Comparison of ENCODE assay signal across 18 cellular contexts in genomic region chrX:84064814-84065213, GRCh38.
DNase-seq lines count a peak whose midpoint lies in the region; ATAC-seq, FAIRE-seq and TF ChIP-seq lines count a peak whose summit lies in the region.
"Had no signal": no experiment of that assay in that cellular context is flagged by ENCODE, and none has a peak within 500 bp of the region (broad histone marks: within the 10 kb centered on the region; RNA-seq: fewer than 3 reads in every experiment).

No MANE protein-coding gene starts in this region.

- intact Hi-C loops in pancreas (cut with DNase I): no loop called here

- no peaks in the 10 kb centered on the region for H3K79me2 ChIP-seq in astrocyte (ENCODE audit: insufficient read depth, low read length)

- no peak overlapping the region for H2AFZ ChIP-seq in astrocyte (ENCODE audit: low read depth, low read length)
- H2AFZ ChIP-seq: GM23338 had no signal

- peak; percentile 60 for FAIRE-seq in astrocyte (lab: Jason Lieb, UNC)
- FAIRE-seq in pancreas (lab: Jason Lieb, UNC): peak; percentile 90
- FAIRE-seq: G401.6, GM12891, GM19239, H54, HTR-8/SVneo had no signal

- H3K36me3 ChIP-seq in astrocyte (ENCODE audit: insufficient read depth, low read length): no peaks in the 10 kb centered on the region
- no peaks in the 10 kb centered on the region for H3K36me3 ChIP-seq in pancreas
- H3K36me3 ChIP-seq: BLaER1 had no signal

- no peak overlapping the region for H3K9ac ChIP-seq in astrocyte (ENCODE audit: low read length)
- H3K9ac ChIP-seq: BLaER1 had no signal

- no peaks in the 10 kb centered on the region for H3K9me3 Mint-ChIP-seq in astrocyte (ENCODE audit: unreplicated experiment)
- H3K9me3 Mint-ChIP-seq in activated T-cell treated with anti-CD3 and anti-CD28 coated beads, Interleukin-2, amount 50 U/mL, for 72 hours: no peaks in the 10 kb centered on the region
- H3K9me3 Mint-ChIP-seq: GM23338 had no signal

- H3K4me3 Mint-ChIP-seq in astrocyte (ENCODE audit: unreplicated experiment): no peak overlapping the region
- H3K4me3 Mint-ChIP-seq in activated T-cell treated with anti-CD3 and anti-CD28 coated beads, Interleukin-2, amount 50 U/mL, for 72 hours: no peak overlapping the region
- H3K4me3 Mint-ChIP-seq: CD14-positive monocyte; CD4-positive, alpha-beta memory T cell; GM23338 had no signal

- H3K4me3 ChIP-seq in LNCaP clone FGC (ENCODE audit: low read depth, low read length) (no peak overlapping the region), astrocyte (ENCODE audit: insufficient read depth, low read depth, low read length) (no peak overlapping the region), pancreas (no peak overlapping the region)
- H3K4me3 ChIP-seq: BLaER1, GM23338 had no signal

- H3K4me1 Mint-ChIP-seq in astrocyte (ENCODE audit: low read depth, unreplicated experiment): no peaks in the 10 kb centered on the region
- no peaks in the 10 kb centered on the region for H3K4me1 Mint-ChIP-seq in activated T-cell treated with anti-CD3 and anti-CD28 coated beads, Interleukin-2, amount 50 U/mL, for 72 hours (ENCODE audit: low read depth)
- H3K4me1 Mint-ChIP-seq: CD14-positive monocyte; CD4-positive, alpha-beta memory T cell; GM23338 had no signal

- 36 to 40% methylated on average over 2 of the region's 2 CpGs for WGBS in pancreas, 2 donors

- no peaks in the 10 kb centered on the region for H3K36me3 Mint-ChIP-seq in astrocyte (ENCODE audit: low read depth, unreplicated experiment)
- no peaks in the 10 kb centered on the region for H3K36me3 Mint-ChIP-seq in activated T-cell treated with anti-CD3 and anti-CD28 coated beads, Interleukin-2, amount 50 U/mL, for 72 hours (ENCODE audit: insufficient read depth in 2 of 2)
- H3K36me3 Mint-ChIP-seq: CD14-positive monocyte; CD4-positive, alpha-beta memory T cell had no signal

- H3K9me3 ChIP-seq in astrocyte (ENCODE audit: insufficient read depth, low read depth, low read length): no peaks in the 10 kb centered on the region
- H3K9me3 ChIP-seq in pancreas: no peaks in the 10 kb centered on the region
- H3K9me3 ChIP-seq: BLaER1 had no signal

- H3K27ac ChIP-seq in astrocyte (ENCODE audit: low read depth, low read length) (no peak overlapping the region), pancreas (no peak overlapping the region)
- H3K27ac ChIP-seq: BLaER1 had no signal

- DNase-seq in NCI-H1092 treated with DMSO at 0.1 percent for 48 hours (lab: John Stamatoyannopoulos, UW): peak; percentile 14
- no peak for DNase-seq in NCI-H1092 (lab: John Stamatoyannopoulos, UW)
- peak; percentile 70 for DNase-seq in LNCaP clone FGC (ENCODE audit: low read depth)
- no peak for DNase-seq in astrocyte (ENCODE audit: low read depth)
- DNase-seq in pancreas: no peak
- no peak for DNase-seq in activated T-cell treated with anti-CD3 and anti-CD28 coated beads, Interleukin-2, amount 50 U/mL, for 72 hours
- DNase-seq: 8988T; CD4-positive, alpha-beta memory T cell; DMS153 had no signal

- H3K27me3 ChIP-seq in astrocyte (ENCODE audit: insufficient read depth, low read length) (no peaks in the 10 kb centered on the region), pancreas (peaks cover 0 to 6% (median 0%) of the 10 kb centered on the region in 4 donors)

- TF ChIP-seq CTCF in LNCaP clone FGC (IDR thresholded peaks at IDR 0.05; ENCODE audit: control insufficient read depth, extremely low read depth, insufficient read depth) (no peak), astrocyte (IDR thresholded peaks at IDR 0.05; ENCODE audit: insufficient read depth, low read depth, low read length) (no peak), pancreas (IDR thresholded peaks at IDR 0.05) (no peak)

- H3K27ac Mint-ChIP-seq in astrocyte (ENCODE audit: unreplicated experiment): no peak overlapping the region
- H3K27ac Mint-ChIP-seq in activated T-cell treated with anti-CD3 and anti-CD28 coated beads, Interleukin-2, amount 50 U/mL, for 72 hours: no peak overlapping the region
- H3K27ac Mint-ChIP-seq: CD14-positive monocyte; CD4-positive, alpha-beta memory T cell; GM23338 had no signal

- H3K4me1 ChIP-seq in astrocyte (ENCODE audit: insufficient read depth, low read length): no peaks in the 10 kb centered on the region
- H3K4me1 ChIP-seq in pancreas: no peaks in the 10 kb centered on the region
- H3K4me1 ChIP-seq: BLaER1 had no signal

- ATAC-seq in pancreas (no peak), GM19463 (IDR thresholded peaks at IDR 0.05; ENCODE audit: unreplicated experiment) (no peak)
- no peak for ATAC-seq in activated T-cell treated with anti-CD3 and anti-CD28 coated beads, Interleukin-2, amount 50 U/mL, for 72 hours (replicated peaks in 1 of 2)
- ATAC-seq: GM23338 had no signal

- no peaks in the 10 kb centered on the region for H4K20me1 ChIP-seq in astrocyte (ENCODE audit: insufficient read depth, low read length)
- H4K20me1 ChIP-seq: BLaER1 had no signal

- H3K27me3 Mint-ChIP-seq in astrocyte (ENCODE audit: low read depth, unreplicated experiment): no peaks in the 10 kb centered on the region
- peaks cover 11% of the 10 kb centered on the region for H3K27me3 Mint-ChIP-seq in activated T-cell treated with anti-CD3 and anti-CD28 coated beads, Interleukin-2, amount 50 U/mL, for 72 hours (ENCODE audit: low read depth)
- H3K27me3 Mint-ChIP-seq: CD4-positive, alpha-beta memory T cell had no signal

- H3K4me2 ChIP-seq in astrocyte (ENCODE audit: low read length): no peak overlapping the region
- H3K4me2 ChIP-seq: BLaER1, GM23338 had no signal

Comparison
In these comparisons a context has a peak if more than half of its experiments do, and no peak if none do; other contexts are left out.
1. DNase-seq: peak in NCI-H1092 treated with DMSO at 0.1 percent for 48 hours (single experiment) and LNCaP clone FGC (single experiment); none in NCI-H1092 (single experiment), astrocyte (single experiment), pancreas (0 of 6) and activated T-cell treated with anti-CD3 and anti-CD28 coated beads, Interleukin-2, amount 50 U/mL, for 72 hours (0 of 2).